Comparison of ENCODE assay signal across 18 cellular contexts in genomic region chr7:141288626-141289025, GRCh38.
"Had no signal": no experiment of that assay in that cellular context is flagged by ENCODE, and none has a peak within 500 bp of the region (broad histone marks: within the 10 kb centered on the region; RNA-seq: fewer than 3 reads in every experiment).

No MANE protein-coding gene starts in this region.

- H3K27me3 Mint-ChIP-seq: activated CD4-positive, alpha-beta memory T cell treated with anti-CD3 and anti-CD28 coated beads, Interleukin-2, amount 10 ng/mL, durations not matched to agents 7 days and 5 days; brain had no signal

- H3K4me3 Mint-ChIP-seq: activated CD4-positive, alpha-beta memory T cell treated with anti-CD3 and anti-CD28 coated beads, Interleukin-2, amount 10 ng/mL, durations not matched to agents 7 days and 5 days; activated naive CD8-positive, alpha-beta T cell; brain; central memory CD8-positive, alpha-beta T cell; naive B cell; stimulated activated memory B cell treated with anti-CD40 and anti-IgM and Interleukin-4, amounts not matched to agents 10 μg/mL and 1 μg/mL and 100 μg/mL, for 72 hours; T-helper 1 cell treated with Interleukin-12 subunit alpha and Interleukin-12 subunit beta and Interleukin-4 antibody, amounts not matched to agents 30 μg/mL and 1 μg/mL, for 36 hours had no signal

- H3K36me3 ChIP-seq: gastrocnemius medialis, left lung, neutrophil, right atrium auricular region had no signal

- H3K27ac Mint-ChIP-seq: activated CD4-positive, alpha-beta memory T cell treated with anti-CD3 and anti-CD28 coated beads, Interleukin-2, amount 10 ng/mL, durations not matched to agents 7 days and 5 days; activated naive CD8-positive, alpha-beta T cell; naive B cell; stimulated activated memory B cell treated with anti-CD40 and anti-IgM and Interleukin-4, amounts not matched to agents 10 μg/mL and 1 μg/mL and 100 μg/mL, for 72 hours; T-helper 1 cell treated with Interleukin-12 subunit alpha and Interleukin-12 subunit beta and Interleukin-4 antibody, amounts not matched to agents 30 μg/mL and 1 μg/mL, for 36 hours had no signal

- H3K27me3 ChIP-seq: gastrocnemius medialis, left lung, neutrophil, right atrium auricular region had no signal

- H3K9me3 Mint-ChIP-seq: activated CD4-positive, alpha-beta memory T cell treated with anti-CD3 and anti-CD28 coated beads, Interleukin-2, amount 10 ng/mL, durations not matched to agents 7 days and 5 days; central memory CD8-positive, alpha-beta T cell; stimulated activated memory B cell treated with anti-CD40 and anti-IgM and Interleukin-4, amounts not matched to agents 10 μg/mL and 1 μg/mL and 100 μg/mL, for 72 hours; T-helper 1 cell treated with Interleukin-12 subunit alpha and Interleukin-12 subunit beta and Interleukin-4 antibody, amounts not matched to agents 30 μg/mL and 1 μg/mL, for 36 hours had no signal

- H3K4me1 Mint-ChIP-seq: activated CD4-positive, alpha-beta memory T cell treated with anti-CD3 and anti-CD28 coated beads, Interleukin-2, amount 10 ng/mL, durations not matched to agents 7 days and 5 days; stimulated activated memory B cell treated with anti-CD40 and anti-IgM and Interleukin-4, amounts not matched to agents 10 μg/mL and 1 μg/mL and 100 μg/mL, for 72 hours had no signal

- H3K36me3 Mint-ChIP-seq: activated naive CD8-positive, alpha-beta T cell; brain; stimulated activated memory B cell treated with anti-CD40 and anti-IgM and Interleukin-4, amounts not matched to agents 10 μg/mL and 1 μg/mL and 100 μg/mL, for 72 hours had no signal

- H3K4me3 ChIP-seq: gastrocnemius medialis, left lung, right atrium auricular region had no signal

- DNase-seq: activated CD4-positive, alpha-beta memory T cell treated with anti-CD3 and anti-CD28 coated beads, Interleukin-2, amount 10 ng/mL, durations not matched to agents 7 days and 5 days; activated CD4-positive, alpha-beta T cell treated with anti-CD3 and anti-CD28 coated beads for 4 hours; activated effector memory CD4-positive, alpha-beta T cell treated with anti-CD3 and anti-CD28 coated beads, Interleukin-2, amount 50 U/mL, for 16 hours; activated T-cell treated with anti-CD3 and anti-CD28 coated beads, Interleukin-2, amount 50 U/mL, for 48 hours; amniotic stem cell; effector CD8-positive, alpha-beta T cell; gastrocnemius medialis; left lung; naive B cell; posterior cingulate gyrus; stimulated activated CD4-positive, alpha-beta T cell treated with anti-CD3 and anti-CD28 coated beads, Interleukin-2, amount 100 ng/mL, for 48 hours had no signal
